9 cellular contexts compared by ENCODE assay signal in genomic region chr4:152678841-152679240, GRCh38. TPM values are rescaled to one million over a fixed set of nuclear protein-coding genes. Genes with fewer than 3 reads are reported as not detected.
DNase-seq lines count a peak whose midpoint lies in the region; ATAC-seq lines count a peak whose summit lies in the region.
"Had no signal": no experiment of that assay in that cellular context is flagged by ENCODE, and none has a peak within 500 bp of the region (broad histone marks: within the 10 kb centered on the region; RNA-seq: fewer than 3 reads in every experiment).

No MANE protein-coding gene starts in this region.

- ATAC-seq in activated CD8-positive, alpha-beta T cell treated with anti-CD3 and anti-CD28 coated beads, Interleukin-2, amount 10 ng/mL, durations not matched to agents 7 days and 5 days: no peak
- ATAC-seq in left colon (peak; percentile 21), GM21786 (IDR thresholded peaks at IDR 0.05; ENCODE audit: unreplicated experiment) (no peak), Right ventricle myocardium superior (ENCODE audit: poor library complexity) (no peak)

- POLR2A ChIA-PET in activated CD8-positive, alpha-beta T cell treated with anti-CD3 and anti-CD28 coated beads, Interleukin-2, amount 10 ng/mL, durations not matched to agents 7 days and 5 days (lab: Charles Lee): interaction anchor here (0.6 to 3.3 kb wide), 7 partner anchors 12 to 216 kb away, joined by 3 to 17 read pairs (median 6); partner anchors contain the start of genes ARFIP1 and TIGD4

- DNase-seq in COLO668 (lab: John Stamatoyannopoulos, UW; ENCODE audit: unreplicated experiment) (peak; percentile 57), HT1080 (ENCODE audit: low read depth) (peak; percentile 13), left colon (no peak), hypothalamus (lab: John Stamatoyannopoulos, UW) (no peak), iPS-NIHi7 (ENCODE audit: extremely low spot score) (no peak), Right ventricle myocardium superior (no peak)
- DNase-seq in activated CD8-positive, alpha-beta T cell treated with anti-CD3 and anti-CD28 coated beads, Interleukin-2, amount 10 ng/mL, durations not matched to agents 7 days and 5 days: no peak

- peaks cover 6% of the 10 kb centered on the region for H3K36me3 Mint-ChIP-seq in activated CD8-positive, alpha-beta T cell treated with anti-CD3 and anti-CD28 coated beads, Interleukin-2, amount 10 ng/mL, durations not matched to agents 7 days and 5 days (ENCODE audit: low read depth)

- no peaks in the 10 kb centered on the region for H3K27me3 Mint-ChIP-seq in activated CD8-positive, alpha-beta T cell treated with anti-CD3 and anti-CD28 coated beads, Interleukin-2, amount 10 ng/mL, durations not matched to agents 7 days and 5 days (ENCODE audit: low read depth)

- H3K9me3 Mint-ChIP-seq in activated CD8-positive, alpha-beta T cell treated with anti-CD3 and anti-CD28 coated beads, Interleukin-2, amount 10 ng/mL, durations not matched to agents 7 days and 5 days (ENCODE audit: insufficient read depth): no peaks in the 10 kb centered on the region

- H3K4me1 Mint-ChIP-seq in activated CD8-positive, alpha-beta T cell treated with anti-CD3 and anti-CD28 coated beads, Interleukin-2, amount 10 ng/mL, durations not matched to agents 7 days and 5 days (ENCODE audit: low read depth): peaks cover 37% of the 10 kb centered on the region

- CTCF ChIA-PET in activated CD8-positive, alpha-beta T cell treated with anti-CD3 and anti-CD28 coated beads, Interleukin-2, amount 10 ng/mL, durations not matched to agents 7 days and 5 days (lab: Charles Lee): interaction anchor here (1.1 to 6.6 kb wide), 5 partner anchors 15 to 224 kb away, joined by 3 to 46 read pairs (median 4); no protein-coding TSS in a partner anchor

- peak overlapping the region; percentile 90 for H3K4me3 Mint-ChIP-seq in activated CD8-positive, alpha-beta T cell treated with anti-CD3 and anti-CD28 coated beads, Interleukin-2, amount 10 ng/mL, durations not matched to agents 7 days and 5 days

- no peak overlapping the region for H3K27ac Mint-ChIP-seq in activated CD8-positive, alpha-beta T cell treated with anti-CD3 and anti-CD28 coated beads, Interleukin-2, amount 10 ng/mL, durations not matched to agents 7 days and 5 days

- intact Hi-C loops in left colon (cut with DNase I, micrococcal nuclease) (no loop called here), Right ventricle myocardium superior (cut with DNase I) (no loop called here)

RNA-seq across cellular contexts. Expression of gene TMEM154, which starts 1.0 kb away (rescaled TPM):
- total RNA-seq in HT1080 (2014; rRNA removed; shearing (Covaris generic)): 10.0 and 16.3 TPM in 2 replicates
- 18.1 and 19.7 TPM in 2 replicates for polyA plus RNA-seq in HT1080 (2015; cell fraction: cytosol; rRNA removed)
- 16.9 and 17.0 TPM in 2 replicates for polyA plus RNA-seq in HT1080 (2015; cell fraction: nucleus; rRNA removed)
- total RNA-seq in activated CD8-positive, alpha-beta T cell treated with anti-CD3 and anti-CD28 coated beads, Interleukin-2, amount 10 ng/mL, durations not matched to agents 7 days and 5 days: 10 to 100 TPM; 20.0 to 22.2 TPM
- total RNA-seq in left colon: 1 to 10 TPM; 1.4 to 5.4 TPM
- 1.9 TPM for total RNA-seq in Right ventricle myocardium superior
- polyA plus RNA-seq: neural cell had no signal

Comparison
In these comparisons a context has a peak if more than half of its experiments do, and no peak if none do; other contexts are left out.
1. DNase-seq: peak in COLO668 (single experiment) and HT1080 (single experiment); none in activated CD8-positive, alpha-beta T cell treated with anti-CD3 and anti-CD28 coated beads, Interleukin-2, amount 10 ng/mL, durations not matched to agents 7 days and 5 days (single experiment), left colon (0 of 2), hypothalamus (0 of 51), iPS-NIHi7 (single experiment) and Right ventricle myocardium superior (single experiment).